ENCODE assay signal across 26 cellular contexts in genomic region chr10:86162036-86162435, GRCh38.
"Had no signal": no experiment of that assay in that cellular context is flagged by ENCODE, and none has a peak within 500 bp of the region (broad histone marks: within the 10 kb centered on the region; RNA-seq: fewer than 3 reads in every experiment).

No MANE protein-coding gene starts in this region.

- H3K4me1 Mint-ChIP-seq: immature natural killer cell; mesothelial cell of epicardium; naive B cell; natural killer cell; stimulated activated memory B cell treated with anti-CD40 and anti-IgM and Interleukin-4, amounts not matched to agents 10 μg/mL and 1 μg/mL and 100 μg/mL, for 72 hours; stimulated activated naive CD8-positive, alpha-beta T cell treated with anti-CD3 and anti-CD28 coated beads, Interleukin-15, amount 100 ng/mL, for 72 hours had no signal

- H3K27me3 Mint-ChIP-seq: stimulated activated memory B cell treated with anti-CD40 and anti-IgM and Interleukin-4, amounts not matched to agents 10 μg/mL and 1 μg/mL and 100 μg/mL, for 72 hours; stimulated activated naive CD8-positive, alpha-beta T cell treated with anti-CD3 and anti-CD28 coated beads, Interleukin-15, amount 100 ng/mL, for 72 hours had no signal

- H3K36me3 Mint-ChIP-seq: immature natural killer cell; mesothelial cell of epicardium; naive B cell; natural killer cell; stimulated activated memory B cell treated with anti-CD40 and anti-IgM and Interleukin-4, amounts not matched to agents 10 μg/mL and 1 μg/mL and 100 μg/mL, for 72 hours had no signal

- H3K27ac ChIP-seq: left lung, lower lobe of right lung, ovary, prostate gland, tibial nerve, upper lobe of left lung had no signal

- ATAC-seq: left colon; left lung; lower lobe of right lung; natural killer cell; right cardiac atrium; stimulated activated memory B cell treated with anti-CD40 and anti-IgM and Interleukin-4, amounts not matched to agents 10 μg/mL and 1 μg/mL and 100 μg/mL, for 72 hours; stimulated activated naive CD8-positive, alpha-beta T cell treated with anti-CD3 and anti-CD28 coated beads, Interleukin-15, amount 100 ng/mL, for 72 hours had no signal

- H3K9me3 Mint-ChIP-seq: immature natural killer cell; mesothelial cell of epicardium; naive B cell; natural killer cell; nephron progenitor cell; stimulated activated memory B cell treated with anti-CD40 and anti-IgM and Interleukin-4, amounts not matched to agents 10 μg/mL and 1 μg/mL and 100 μg/mL, for 72 hours; stimulated activated naive CD8-positive, alpha-beta T cell treated with anti-CD3 and anti-CD28 coated beads, Interleukin-15, amount 100 ng/mL, for 72 hours had no signal

- H3K4me1 ChIP-seq: left lung, lower lobe of right lung, prostate gland, tibial nerve, upper lobe of left lung had no signal

- H3K4me3 ChIP-seq: left lung, lower lobe of right lung, ovary, prostate gland, smooth muscle cell, tibial nerve, upper lobe of left lung had no signal

- H3K36me3 ChIP-seq: left lung, lower lobe of right lung, ovary, prostate gland, tibial nerve, upper lobe of left lung had no signal

- DNase-seq: hypothalamus; immature natural killer cell; kidney; left lung; lower lobe of right lung; mammary epithelial cell; mesenchymal stem cell; naive B cell; natural killer cell; nephron progenitor cell; retina; right cardiac atrium; stimulated activated CD4-positive, alpha-beta T cell treated with anti-CD3 and anti-CD28 coated beads, Interleukin-12 subunit alpha, Interleukin-12 subunit beta, amount 100 ng/mL, for 4 hours; stimulated activated CD4-positive, alpha-beta T cell treated with anti-CD3 and anti-CD28 coated beads, Interleukin-15, amount 100 ng/mL, for 24 hours; stimulated activated CD4-positive, alpha-beta T cell treated with anti-CD3 and anti-CD28 coated beads, Interleukin-4, amount 100 ng/mL, for 24 hours; stimulated activated naive CD4-positive, alpha-beta T cell treated with Interleukin-2 at 50 U/mL for 16 hours; stimulated activated naive CD8-positive, alpha-beta T cell treated with anti-CD3 and anti-CD28 coated beads, Interleukin-15, amount 100 ng/mL, for 72 hours; substantia nigra had no signal

- H3K9me3 ChIP-seq: left lung, lower lobe of right lung, ovary, prostate gland, tibial nerve, upper lobe of left lung had no signal

- H3K27me3 ChIP-seq: left lung, ovary, tibial nerve, upper lobe of left lung had no signal

- H3K4me3 Mint-ChIP-seq: immature natural killer cell; mesothelial cell of epicardium; naive B cell; natural killer cell; nephron progenitor cell; stimulated activated memory B cell treated with anti-CD40 and anti-IgM and Interleukin-4, amounts not matched to agents 10 μg/mL and 1 μg/mL and 100 μg/mL, for 72 hours; stimulated activated naive CD8-positive, alpha-beta T cell treated with anti-CD3 and anti-CD28 coated beads, Interleukin-15, amount 100 ng/mL, for 72 hours had no signal

- H3K27ac Mint-ChIP-seq: immature natural killer cell; mesothelial cell of epicardium; naive B cell; natural killer cell; nephron progenitor cell; stimulated activated memory B cell treated with anti-CD40 and anti-IgM and Interleukin-4, amounts not matched to agents 10 μg/mL and 1 μg/mL and 100 μg/mL, for 72 hours; stimulated activated naive CD8-positive, alpha-beta T cell treated with anti-CD3 and anti-CD28 coated beads, Interleukin-15, amount 100 ng/mL, for 72 hours had no signal
